ENCODE assay signal across 8 cellular contexts in genomic region chr9:39078621-39079256, GRCh38.
DNase-seq lines count a peak whose midpoint lies in the region; ATAC-seq, FAIRE-seq and TF ChIP-seq lines count a peak whose summit lies in the region.
"Not testable (repeated sequence)": the region's sequence is repeated elsewhere in the genome, so short reads cannot be mapped to it uniquely, and the experiment has no call there.

No MANE protein-coding gene starts in this region.

- ATAC-seq in Panc1: peak; percentile 100
- peak; percentile 64 for ATAC-seq in gastroesophageal sphincter
- ATAC-seq in stimulated activated memory B cell treated with anti-CD40 and anti-IgM and Interleukin-4, amounts not matched to agents 10 μg/mL and 1 μg/mL and 100 μg/mL, for 72 hours: peak; percentile 40

- not testable (repeated sequence) for H3K27ac Mint-ChIP-seq in H9; nephron progenitor cell; stimulated activated memory B cell treated with anti-CD40 and anti-IgM and Interleukin-4, amounts not matched to agents 10 μg/mL and 1 μg/mL and 100 μg/mL, for 72 hours

- not testable (repeated sequence) for H3K23me2 ChIP-seq in H9 (ENCODE audit: insufficient read length, low read depth, low read length, poor library complexity, severe bottlenecking)

- peak; percentile 12 for DNase-seq in Caki2 (ENCODE audit: low read depth)
- DNase-seq in H9: peak; percentile 67
- DNase-seq in Panc1 (ENCODE audit: low read depth, low spot score); keratinocyte (ENCODE audit: low read depth, low spot score): not testable (repeated sequence)
- peak; percentile 35 for DNase-seq in brain microvascular endothelial cell
- peak; percentile 69 for DNase-seq in nephron progenitor cell

- H2BK12ac ChIP-seq in H9 (ENCODE audit: insufficient read length, low read depth, low read length): not testable (repeated sequence)

- not testable (repeated sequence) for H2BK5ac ChIP-seq in H9 (ENCODE audit: insufficient read length, low read length)

- H3K4ac ChIP-seq in H9 (ENCODE audit: low read depth, low read length): not testable (repeated sequence)

- TF ChIP-seq EP300 in gastroesophageal sphincter (IDR thresholded peaks at IDR 0.05): not testable (repeated sequence)

- H3K4me3 ChIP-seq in Panc1 (ENCODE audit: low read depth in 2 of 2, low read length in 2 of 2): peak overlapping the region; percentile 23 to 37
- H3K4me3 ChIP-seq in brain microvascular endothelial cell (ENCODE audit: low read depth, low read length): peak overlapping the region; percentile 44
- H3K4me3 ChIP-seq in gastroesophageal sphincter: peak overlapping the region in 1 of 2 donors; percentile 18
- peak overlapping the region in 1 of 3 experiments; percentile 27 for H3K4me3 ChIP-seq in keratinocyte (ENCODE audit: control insufficient read depth in 2 of 3, extremely low read depth in 1 of 3, insufficient read depth in 2 of 3, low read depth in 1 of 3, low read length in 3 of 3)

- H4K91ac ChIP-seq in H9 (ENCODE audit: insufficient read length, low read depth, low read length): not testable (repeated sequence)

- not testable (repeated sequence) for H3K9me1 ChIP-seq in keratinocyte (ENCODE audit: control insufficient read depth, extremely low read depth, insufficient read depth, low read length)

- in situ Hi-C loops in Caki2 (cut with HindIII; ENCODE audit: low pct_unique_long_range_greater_than_20kb, low sequenced_read_pairs); Panc1 (cut with HindIII; ENCODE audit: low pct_unique_long_range_greater_than_20kb, low sequenced_read_pairs); brain microvascular endothelial cell (cut with HindIII; ENCODE audit: low pct_ligation_motif_present, low sequenced_read_pairs): not testable (repeated sequence)

- dilution Hi-C loops in keratinocyte (cut with MboI; ENCODE audit: extremely low pct_ligation_motif_present, low sequenced_read_pairs): not testable (repeated sequence)

- peak overlapping the region; percentile 36 for H3K4me2 ChIP-seq in H9 (ENCODE audit: insufficient read depth, insufficient read length, low read length)
- peak overlapping the region; percentile 51 for H3K4me2 ChIP-seq in keratinocyte (ENCODE audit: control insufficient read depth, extremely low read depth, insufficient read depth, low read depth, low read length)

- BruUV-seq in Panc1 (replicated peaks; lab: Mats Ljungman, UMichigan): not testable (repeated sequence)

- H4K20me1 ChIP-seq in H9 (ENCODE audit: control insufficient read depth, insufficient read depth, insufficient read length); keratinocyte (ENCODE audit: control insufficient read depth, extremely low read depth, insufficient read depth, low read length): not testable (repeated sequence)

- H2AFZ ChIP-seq in H9 (ENCODE audit: low read length): not testable (repeated sequence)
- peak overlapping the region; percentile 66 for H2AFZ ChIP-seq in keratinocyte (ENCODE audit: control insufficient read depth, low read length)

- H3K14ac ChIP-seq in H9 (ENCODE audit: insufficient read depth, low read length): peak overlapping the region; percentile 49; the same call in 1 of the 2 replicates

- H3K4me3 Mint-ChIP-seq in H9 (peak overlapping the region; percentile 62 to 71), nephron progenitor cell (peak overlapping the region; percentile 81)
- not testable (repeated sequence) for H3K4me3 Mint-ChIP-seq in stimulated activated memory B cell treated with anti-CD40 and anti-IgM and Interleukin-4, amounts not matched to agents 10 μg/mL and 1 μg/mL and 100 μg/mL, for 72 hours

- FAIRE-seq in keratinocyte (lab: Jason Lieb, UNC): not testable (repeated sequence)

- H3K27ac ChIP-seq in H9 (ENCODE audit: insufficient read length, low read depth, low read length); Panc1 (ENCODE audit: low read length); brain microvascular endothelial cell; gastroesophageal sphincter; keratinocyte (ENCODE audit: control insufficient read depth, insufficient read depth, low read length): not testable (repeated sequence)

- H3K4me1 ChIP-seq in H9 (ENCODE audit: insufficient read depth, low read length); Panc1 (ENCODE audit: control insufficient read depth, insufficient read depth, low read length); gastroesophageal sphincter; keratinocyte (ENCODE audit: control insufficient read depth, extremely low read depth, insufficient read depth, low read length): not testable (repeated sequence)

- not testable (repeated sequence) for H3K9ac ChIP-seq in H9 (ENCODE audit: extremely low read depth, insufficient read length, low read length)
- H3K9ac ChIP-seq in keratinocyte (ENCODE audit: control insufficient read depth, extremely low read depth, insufficient read depth, low read length): peak overlapping the region; percentile 37

- not testable (repeated sequence) for H3K18ac ChIP-seq in H9 (ENCODE audit: insufficient read length, low read depth, low read length)

- peak; percentile 69 for TF ChIP-seq CTCF in H9 (conservative IDR thresholded peaks at IDR 0.05)
- peak; percentile 49 for TF ChIP-seq CTCF in Panc1 (IDR thresholded peaks at IDR 0.05)
- TF ChIP-seq CTCF in brain microvascular endothelial cell (IDR thresholded peaks at IDR 0.05; ENCODE audit: low read depth, low read length, missing control alignments): peak; percentile 29
- TF ChIP-seq CTCF in gastroesophageal sphincter (IDR thresholded peaks at IDR 0.05): peak in 1 of 4 experiments; percentile 50
- not testable (repeated sequence) for TF ChIP-seq CTCF in keratinocyte (optimal IDR thresholded peaks at IDR 0.05 in 1 of 3, IDR thresholded peaks at IDR 0.05 in 1 of 3, conservative IDR thresholded peaks at IDR 0.05 in 1 of 3; ENCODE audit: extremely low read depth in 1 of 3, insufficient read depth in 2 of 3, low read length in 3 of 3)
- TF ChIP-seq CTCF in nephron progenitor cell (IDR thresholded peaks at IDR 0.05): peak; percentile 6

- not testable (repeated sequence) for H4K5ac ChIP-seq in H9 (ENCODE audit: insufficient read length, low read depth, low read length)

- POLR2A ChIA-PET in Panc1 (lab: Charles Lee): not testable (repeated sequence)

- not testable (repeated sequence) for H3K9me3 ChIP-seq in H9 (ENCODE audit: control insufficient read depth, low read depth, low read length); Panc1 (ENCODE audit: control insufficient read depth, insufficient read depth, low read depth, low read length); gastroesophageal sphincter; keratinocyte (ENCODE audit: control insufficient read depth, low read depth, low read length)

- WGBS in H9 (ENCODE audit: extremely low coverage, insufficient read length, low lambda C conversion rate): no CpG with 5 or more reads among the region's 49 CpGs
- WGBS in gastroesophageal sphincter (ENCODE audit: low coverage in 1 of 2), 2 donors: 17 to 34% methylated on average over 12 to 17 of the region's 49 CpGs

- not testable (repeated sequence) for H3K27me3 ChIP-seq in H9 (ENCODE audit: insufficient read depth, low read length); Panc1 (ENCODE audit: control insufficient read depth, insufficient read depth, low read length); brain microvascular endothelial cell (replicated peaks); gastroesophageal sphincter; keratinocyte (ENCODE audit: control insufficient read depth, extremely low read depth, insufficient read depth, low read length)

- not testable (repeated sequence) for H2BK20ac ChIP-seq in H9 (ENCODE audit: low read depth, low read length, poor library complexity, severe bottlenecking)

- H3K23ac ChIP-seq in H9 (ENCODE audit: insufficient read length, low read depth, low read length): not testable (repeated sequence)

- intact Hi-C loops in Panc1 (cut with micrococcal nuclease; ENCODE audit: unreplicated experiment): not testable (repeated sequence)

- CTCF ChIA-PET in Panc1 (lab: Charles Lee): not testable (repeated sequence)

- H3K79me2 ChIP-seq in H9 (ENCODE audit: insufficient read depth, low read length); keratinocyte (ENCODE audit: control insufficient read depth, insufficient read depth, low read length): not testable (repeated sequence)

- not testable (repeated sequence) for H3T11ph ChIP-seq in H9 (ENCODE audit: low read length)

- H3K79me1 ChIP-seq in H9 (ENCODE audit: insufficient read depth, low read depth, low read length, poor library complexity, severe bottlenecking): not testable (repeated sequence)

- not testable (repeated sequence) for H3K4me1 Mint-ChIP-seq in H9; stimulated activated memory B cell treated with anti-CD40 and anti-IgM and Interleukin-4, amounts not matched to agents 10 μg/mL and 1 μg/mL and 100 μg/mL, for 72 hours
- peaks cover 16% of the 10 kb centered on the region for H3K4me1 Mint-ChIP-seq in nephron progenitor cell

- not testable (repeated sequence) for H3K36me3 ChIP-seq in Panc1 (ENCODE audit: control insufficient read depth, insufficient read depth, low read length); brain microvascular endothelial cell (replicated peaks); gastroesophageal sphincter; keratinocyte (ENCODE audit: control insufficient read depth in 2 of 2, extremely low read depth in 1 of 2, insufficient read depth in 2 of 2, low read length in 2 of 2)

- not testable (repeated sequence) for H2AK5ac ChIP-seq in H9 (ENCODE audit: insufficient read length, low read length)

- not testable (repeated sequence) for H3K56ac ChIP-seq in H9 (ENCODE audit: insufficient read length, low read depth, low read length)

- not testable (repeated sequence) for H3K36me3 Mint-ChIP-seq in H9 (ENCODE audit: insufficient read depth in 1 of 3, low read depth in 3 of 3); nephron progenitor cell (ENCODE audit: low read depth); stimulated activated memory B cell treated with anti-CD40 and anti-IgM and Interleukin-4, amounts not matched to agents 10 μg/mL and 1 μg/mL and 100 μg/mL, for 72 hours

- not testable (repeated sequence) for H3K27me3 Mint-ChIP-seq in H9 (ENCODE audit: low read depth); nephron progenitor cell (ENCODE audit: low read depth, poor library complexity); stimulated activated memory B cell treated with anti-CD40 and anti-IgM and Interleukin-4, amounts not matched to agents 10 μg/mL and 1 μg/mL and 100 μg/mL, for 72 hours

- H3K9me3 Mint-ChIP-seq in H9; nephron progenitor cell; stimulated activated memory B cell treated with anti-CD40 and anti-IgM and Interleukin-4, amounts not matched to agents 10 μg/mL and 1 μg/mL and 100 μg/mL, for 72 hours: not testable (repeated sequence)

- not testable (repeated sequence) for H4K8ac ChIP-seq in H9 (replicated peaks; ENCODE audit: insufficient read length, low read depth, low read length)

- not testable (repeated sequence) for TF ChIP-seq POLR2A in gastroesophageal sphincter (IDR thresholded peaks at IDR 0.05)

- not testable (repeated sequence) for H2BK120ac ChIP-seq in H9 (ENCODE audit: low read depth, low read length, poor library complexity, severe bottlenecking)

- not testable (repeated sequence) for H2BK15ac ChIP-seq in H9 (ENCODE audit: low read depth, low read length)

Comparison
In these comparisons a context has a peak if more than half of its experiments do, and no peak if none do; other contexts are left out.
1. ATAC-seq: peak in every context shown above with its lines; median percentile 100 in Panc1; 64 in gastroesophageal sphincter; 40 in stimulated activated memory B cell treated with anti-CD40 and anti-IgM and Interleukin-4, amounts not matched to agents 10 μg/mL and 1 μg/mL and 100 μg/mL, for 72 hours.